In the genomic region with DNA sequence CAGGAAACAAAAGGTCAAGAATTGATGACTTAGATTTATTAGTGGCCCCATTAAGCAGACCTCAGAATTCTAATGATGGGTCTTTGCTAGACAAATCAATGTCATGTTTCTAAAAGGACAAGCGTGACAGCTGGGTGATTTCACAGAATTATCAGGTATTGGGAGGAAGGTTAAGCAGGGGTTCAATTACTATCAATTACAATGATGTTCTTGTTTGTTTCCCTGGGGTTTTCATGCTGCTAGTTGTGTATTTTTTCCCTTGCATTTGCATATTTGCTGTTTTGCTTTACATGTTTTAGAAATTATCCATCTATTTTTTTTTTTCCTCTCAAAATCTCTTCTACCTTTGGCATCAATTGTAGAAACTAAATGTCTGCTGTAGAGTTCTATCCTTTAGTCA, we compare ENCODE assay signal across 28 cellular contexts. TPM values are rescaled to one million over a fixed set of nuclear protein-coding genes. Genes with fewer than 3 reads are reported as not detected.
"Had no signal": no experiment of that assay in that cellular context is flagged by ENCODE, and none has a peak within 500 bp of the region (broad histone marks: within the 10 kb centered on the region; RNA-seq: fewer than 3 reads in every experiment).

No MANE protein-coding gene starts in this region.

- H3K4me3 Mint-ChIP-seq: natural killer cell; nephron; stimulated activated effector memory CD8-positive, alpha-beta T cell treated with anti-CD3 and anti-CD28 coated beads, Interleukin-12 subunit alpha, Interleukin-12 subunit beta, amount 100 ng/mL, for 72 hours; stimulated activated naive B cell treated with anti-CD40 and anti-IgM and Interleukin-4, amounts not matched to agents 10 μg/mL and 1 μg/mL and 100 μg/mL, for 72 hours; stimulated activated naive CD8-positive, alpha-beta T cell treated with anti-CD3 and anti-CD28 coated beads, Interleukin-15, Interleukin-2, amounts not matched to agents 100 ng/mL and 50 ng/mL, for 24 hours had no signal

- H3K4me1 Mint-ChIP-seq: natural killer cell; stimulated activated effector memory CD8-positive, alpha-beta T cell treated with anti-CD3 and anti-CD28 coated beads, Interleukin-12 subunit alpha, Interleukin-12 subunit beta, amount 100 ng/mL, for 72 hours had no signal

- H3K79me2 ChIP-seq: parathyroid adenoma had no signal

- DNase-seq: naive thymus-derived CD4-positive, alpha-beta T cell; natural killer cell; occipital lobe; ovary; posterior cingulate gyrus; psoas muscle; right cardiac atrium; right lobe of liver; sigmoid colon; small intestine; stimulated activated CD4-positive, alpha-beta T cell treated with anti-CD3 and anti-CD28 coated beads, Interleukin-15, amount 100 ng/mL, for 24 hours; stimulated activated CD4-positive, alpha-beta T cell treated with anti-CD3 and anti-CD28 coated beads, Interleukin-2, amount 100 ng/mL, for 24 hours; stimulated activated CD4-positive, alpha-beta T cell treated with anti-CD3 and anti-CD28 coated beads, Interleukin-2, amount 100 ng/mL, for 48 hours; stimulated activated CD4-positive, alpha-beta T cell treated with anti-CD3 and anti-CD28 coated beads, Interleukin-4, amount 100 ng/mL, for 24 hours; stimulated activated naive B cell treated with anti-CD40 and anti-IgM and Interleukin-4, amounts not matched to agents 10 μg/mL and 1 μg/mL and 100 μg/mL, for 72 hours; stimulated activated naive CD4-positive, alpha-beta T cell treated with Interleukin-2 at 50 U/mL for 16 hours; stomach; thyroid gland; trophoblast cell; upper lobe of right lung had no signal

- ATAC-seq: naive thymus-derived CD4-positive, alpha-beta T cell; natural killer cell; psoas muscle; right cardiac atrium; right lobe of liver; stimulated activated effector memory CD8-positive, alpha-beta T cell treated with anti-CD3 and anti-CD28 coated beads, Interleukin-12 subunit alpha, Interleukin-12 subunit beta, amount 100 ng/mL, for 72 hours; stimulated activated naive B cell treated with anti-CD40 and anti-IgM and Interleukin-4, amounts not matched to agents 10 μg/mL and 1 μg/mL and 100 μg/mL, for 72 hours; upper lobe of right lung had no signal

- FAIRE-seq: small intestine had no signal

- H3K9ac ChIP-seq: parathyroid adenoma had no signal

- H3K27me3 Mint-ChIP-seq: stimulated activated naive B cell treated with anti-CD40 and anti-IgM and Interleukin-4, amounts not matched to agents 10 μg/mL and 1 μg/mL and 100 μg/mL, for 72 hours; stimulated activated naive CD8-positive, alpha-beta T cell treated with anti-CD3 and anti-CD28 coated beads, Interleukin-15, Interleukin-2, amounts not matched to agents 100 ng/mL and 50 ng/mL, for 24 hours had no signal

- H3K9me3 Mint-ChIP-seq: naive thymus-derived CD4-positive, alpha-beta T cell; natural killer cell; nephron; stimulated activated effector memory CD8-positive, alpha-beta T cell treated with anti-CD3 and anti-CD28 coated beads, Interleukin-12 subunit alpha, Interleukin-12 subunit beta, amount 100 ng/mL, for 72 hours; stimulated activated naive B cell treated with anti-CD40 and anti-IgM and Interleukin-4, amounts not matched to agents 10 μg/mL and 1 μg/mL and 100 μg/mL, for 72 hours; stimulated activated naive CD8-positive, alpha-beta T cell treated with anti-CD3 and anti-CD28 coated beads, Interleukin-15, Interleukin-2, amounts not matched to agents 100 ng/mL and 50 ng/mL, for 24 hours had no signal

- H3K27me3 ChIP-seq: ovary, right lobe of liver, sigmoid colon, stomach, thyroid gland, tibial nerve, upper lobe of right lung, vagina had no signal

- H3K4me1 ChIP-seq: parathyroid adenoma, right lobe of liver, sigmoid colon, stomach, upper lobe of right lung, vagina had no signal

- H3K27ac ChIP-seq: ovary, parathyroid adenoma, psoas muscle, right lobe of liver, sigmoid colon, stomach, thoracic aorta, tibial nerve, upper lobe of right lung, vagina had no signal

- H3K36me3 ChIP-seq: ovary, right lobe of liver, sigmoid colon, stomach, thoracic aorta, thyroid gland, tibial nerve, upper lobe of right lung, vagina had no signal

- H2AFZ ChIP-seq: parathyroid adenoma had no signal

- H3K36me3 Mint-ChIP-seq: natural killer cell; stimulated activated effector memory CD8-positive, alpha-beta T cell treated with anti-CD3 and anti-CD28 coated beads, Interleukin-12 subunit alpha, Interleukin-12 subunit beta, amount 100 ng/mL, for 72 hours had no signal

- H3K9me3 ChIP-seq: ovary, psoas muscle, right lobe of liver, sigmoid colon, stomach, thoracic aorta, thyroid gland, tibial nerve, upper lobe of right lung, vagina had no signal

- H3K4me3 ChIP-seq: ovary, psoas muscle, right lobe of liver, sigmoid colon, stomach, thoracic aorta, thyroid gland, tibial nerve, upper lobe of right lung, vagina had no signal

- H3K27ac Mint-ChIP-seq: natural killer cell; progenitor cell of endocrine pancreas; stimulated activated effector memory CD8-positive, alpha-beta T cell treated with anti-CD3 and anti-CD28 coated beads, Interleukin-12 subunit alpha, Interleukin-12 subunit beta, amount 100 ng/mL, for 72 hours; stimulated activated naive B cell treated with anti-CD40 and anti-IgM and Interleukin-4, amounts not matched to agents 10 μg/mL and 1 μg/mL and 100 μg/mL, for 72 hours; stimulated activated naive CD8-positive, alpha-beta T cell treated with anti-CD3 and anti-CD28 coated beads, Interleukin-15, Interleukin-2, amounts not matched to agents 100 ng/mL and 50 ng/mL, for 24 hours had no signal

RNA-seq across cellular contexts. Expression of gene GNAS-AS1, which starts 29.7 kb away (rescaled TPM):
- total RNA-seq: vagina had no signal
